8 cellular contexts compared by ENCODE assay signal in genomic region chr14:23006544-23007419, GRCh38. TPM values are rescaled to one million over a fixed set of nuclear protein-coding genes. Genes with fewer than 3 reads are reported as not detected.
DNase-seq lines count a peak whose midpoint lies in the region; ATAC-seq and TF ChIP-seq lines count a peak whose summit lies in the region.

No MANE protein-coding gene starts in this region.

- H3K9me3 ChIP-seq in OCI-LY3 (ENCODE audit: insufficient read depth, low read length): no peaks in the 10 kb centered on the region

- DNase-seq in DMS 273 treated with DMSO at 0.1 percent for 48 hours (lab: John Stamatoyannopoulos, UW) (peak; percentile 96), HuH-7 (ENCODE audit: low spot score) (peak; percentile 99), activated T-cell treated with anti-CD3 and anti-CD28 coated beads for 4 hours (peak; percentile 94), epithelial cell of prostate (ENCODE audit: low read depth, low spot score) (peak; percentile 83), mucosa of gallbladder (ENCODE audit: low spot score) (peak; percentile 98)
- DNase-seq in stimulated activated CD8-positive, alpha-beta memory T cell treated with anti-CD3 and anti-CD28 coated beads, Interleukin-4, amount 100 ng/mL, for 4 hours (ENCODE audit: low read depth in 2 of 2, low spot score in 1 of 2): peak; percentile 89 to 95

- peaks cover 32% of the 10 kb centered on the region for H3K4me1 ChIP-seq in OCI-LY3 (ENCODE audit: low read length)

- peak overlapping the region; percentile 82 for H3K4me3 ChIP-seq in OCI-LY3 (ENCODE audit: low read length)

- 0 out of 2 replicates have a peak, but pooled peaks have one; percentile 13 for TF ChIP-seq CTCF in OCI-LY3 (IDR thresholded peaks at IDR 0.05; ENCODE audit: low read depth, low read length)

- no peaks in the 10 kb centered on the region for H3K36me3 ChIP-seq in OCI-LY3 (replicated peaks; ENCODE audit: low read depth, low read length)

- H3K4me2 ChIP-seq in OCI-LY3 (ENCODE audit: low read length): peak overlapping the region; percentile 84

- H3K9ac ChIP-seq in OCI-LY3 (ENCODE audit: low read length): peak overlapping the region; percentile 87

- H4K20me1 ChIP-seq in OCI-LY3 (ENCODE audit: insufficient read depth, low read length): no peaks in the 10 kb centered on the region

- peak overlapping the region; percentile 57 for H2AFZ ChIP-seq in OCI-LY3 (ENCODE audit: low read depth, low read length)

- H3K27ac ChIP-seq in OCI-LY3 (ENCODE audit: low read length) (peak overlapping the region; percentile 75), epithelial cell of prostate (peak overlapping the region; percentile 82)

- H3K79me2 ChIP-seq in OCI-LY3 (ENCODE audit: low read length): 0 out of 2 replicates have a peak, but pooled peaks cover 2% of the 10 kb centered on the region

- peak; percentile 88 for ATAC-seq in GM21515 (IDR thresholded peaks at IDR 0.05; ENCODE audit: unreplicated experiment)

- no peaks in the 10 kb centered on the region for H3K27me3 ChIP-seq in OCI-LY3 (ENCODE audit: low read depth, low read length)

RNA-seq across cellular contexts. Expression of gene C14orf93, which starts 3.2 kb away (rescaled TPM):
- total RNA-seq in mucosa of gallbladder: 13.9 TPM

RNA-seq across cellular contexts. Expression of gene AJUBA, which starts 24.4 kb away (rescaled TPM):
- 53.3 TPM for total RNA-seq in mucosa of gallbladder

RNA-seq across cellular contexts. Expression of gene PSMB5, which starts 27.9 kb away (rescaled TPM):
- 103 TPM for total RNA-seq in mucosa of gallbladder

RNA-seq across cellular contexts. Expression of gene PSMB11, which starts 35.2 kb away (rescaled TPM):
- not detected for total RNA-seq in mucosa of gallbladder

RNA-seq across cellular contexts. Expression of gene HAUS4, which starts 49.9 kb away (rescaled TPM):
- 38.8 TPM for total RNA-seq in mucosa of gallbladder

Comparison
In these comparisons a context has a peak if more than half of its experiments do, and no peak if none do; other contexts are left out.
1. Peak in every context shown above with its lines: DNase-seq, ATAC-seq, H3K4me3 ChIP-seq and H3K27ac ChIP-seq.